Comparison of ENCODE assay signal across 22 cellular contexts in the genomic region with DNA sequence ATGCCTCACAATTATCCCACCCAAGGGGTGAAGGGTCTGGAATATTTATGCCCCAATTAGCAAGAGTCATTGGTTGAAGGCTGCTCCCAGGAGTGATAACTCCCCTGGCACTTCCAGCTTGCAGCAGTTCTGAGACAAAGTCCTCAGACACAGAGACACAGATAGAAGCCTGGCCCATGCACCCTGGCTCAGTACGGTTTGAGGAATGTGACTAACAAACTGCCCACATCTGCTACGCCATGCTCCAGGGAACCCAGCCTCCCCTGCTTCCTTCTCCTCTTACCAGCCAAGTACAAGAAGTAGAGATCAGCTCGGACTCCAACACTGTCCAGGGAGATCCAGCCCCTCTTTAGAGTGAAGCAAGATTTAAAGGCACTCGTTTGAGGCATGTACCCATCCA. TPM values are rescaled to one million over a fixed set of nuclear protein-coding genes. Genes with fewer than 3 reads are reported as not detected.
DNase-seq lines count a peak whose midpoint lies in the region; ATAC-seq and TF ChIP-seq lines count a peak whose summit lies in the region.
"Had no signal": no experiment of that assay in that cellular context is flagged by ENCODE, and none has a peak within 500 bp of the region (broad histone marks: within the 10 kb centered on the region; RNA-seq: fewer than 3 reads in every experiment).

No MANE protein-coding gene starts in this region.

- TF ChIP-seq CTCF in gastroesophageal sphincter (IDR thresholded peaks at IDR 0.05) (no peak), osteoblast (IDR thresholded peaks at IDR 0.05; ENCODE audit: extremely low read depth, low read depth, low read length) (no peak)

- no peaks in the 10 kb centered on the region for H3K36me3 Mint-ChIP-seq in activated T-cell treated with anti-CD3 and anti-CD28 coated beads, Interleukin-2, amount 50 U/mL, for 72 hours (ENCODE audit: insufficient read depth in 2 of 2)
- H3K36me3 Mint-ChIP-seq: activated naive CD4-positive, alpha-beta T cell treated with anti-CD3 and anti-CD28 coated beads, Interleukin-2, amount 10 ng/mL, durations not matched to agents 7 days and 5 days; CD4-positive, CD25-positive, alpha-beta regulatory T cell had no signal

- H3K27me3 Mint-ChIP-seq in activated T-cell treated with anti-CD3 and anti-CD28 coated beads, Interleukin-2, amount 50 U/mL, for 72 hours (ENCODE audit: low read depth) = peaks cover 5% of the 10 kb centered on the region

- peaks cover 0 to 33% (median 3%) of the 10 kb centered on the region in 3 donors for H3K4me1 ChIP-seq in gastroesophageal sphincter
- H3K4me1 ChIP-seq in osteoblast (ENCODE audit: insufficient read depth, low read length) = peaks cover 11% of the 10 kb centered on the region
- H3K4me1 ChIP-seq in effector memory CD4-positive, alpha-beta T cell (ENCODE audit: control insufficient read depth, insufficient read depth, low read length, poor library complexity, severe bottlenecking) = no peaks in the 10 kb centered on the region
- H3K4me1 ChIP-seq: left ventricle myocardium inferior had no signal

- ATAC-seq in gastroesophageal sphincter = peak; percentile 26
- no peak for ATAC-seq in activated T-cell treated with anti-CD3 and anti-CD28 coated beads, Interleukin-2, amount 50 U/mL, for 72 hours (replicated peaks in 1 of 2)
- no peak for ATAC-seq in GM18858 (IDR thresholded peaks at IDR 0.05; ENCODE audit: unreplicated experiment)

- H3K36me3 ChIP-seq in gastroesophageal sphincter (no peaks in the 10 kb centered on the region), osteoblast (ENCODE audit: insufficient read depth, low read length) (no peaks in the 10 kb centered on the region)
- H3K36me3 ChIP-seq in effector memory CD4-positive, alpha-beta T cell (ENCODE audit: control insufficient read depth, insufficient read depth, low read length) = no peaks in the 10 kb centered on the region
- H3K36me3 ChIP-seq: left ventricle myocardium inferior had no signal

- TF ChIP-seq EP300 in gastroesophageal sphincter (IDR thresholded peaks at IDR 0.05) = no peak

- peak overlapping the region; percentile 83 for H2AFZ ChIP-seq in osteoblast (ENCODE audit: low read length)

- H3K79me2 ChIP-seq in osteoblast (ENCODE audit: insufficient read depth, low read length) = no peaks in the 10 kb centered on the region

- H4K20me1 ChIP-seq in osteoblast (ENCODE audit: insufficient read depth, low read length) = no peaks in the 10 kb centered on the region

- no peak for TF ChIP-seq POLR2A in gastroesophageal sphincter (IDR thresholded peaks at IDR 0.05)

- H3K9me3 Mint-ChIP-seq in activated T-cell treated with anti-CD3 and anti-CD28 coated beads, Interleukin-2, amount 50 U/mL, for 72 hours = no peaks in the 10 kb centered on the region
- H3K9me3 Mint-ChIP-seq: activated naive CD4-positive, alpha-beta T cell treated with anti-CD3 and anti-CD28 coated beads, Interleukin-2, amount 10 ng/mL, durations not matched to agents 7 days and 5 days; CD4-positive, CD25-positive, alpha-beta regulatory T cell had no signal

- no peaks in the 10 kb centered on the region for H3K4me1 Mint-ChIP-seq in activated T-cell treated with anti-CD3 and anti-CD28 coated beads, Interleukin-2, amount 50 U/mL, for 72 hours (ENCODE audit: low read depth)
- H3K4me1 Mint-ChIP-seq: activated naive CD4-positive, alpha-beta T cell treated with anti-CD3 and anti-CD28 coated beads, Interleukin-2, amount 10 ng/mL, durations not matched to agents 7 days and 5 days had no signal

- WGBS in gastroesophageal sphincter (ENCODE audit: low coverage in 1 of 2), 2 donors = 40 to 80% methylated on average over 1 of the region's 4 CpGs

- H3K4me3 ChIP-seq in gastroesophageal sphincter = no peak overlapping the region
- no peak overlapping the region for H3K4me3 ChIP-seq in osteoblast (ENCODE audit: insufficient read depth, low read length)
- H3K4me3 ChIP-seq in effector memory CD4-positive, alpha-beta T cell (ENCODE audit: insufficient read depth, low read depth, low read length, poor library complexity, severe bottlenecking) = no peak overlapping the region
- H3K4me3 ChIP-seq: left ventricle myocardium inferior, skin epidermis, testis had no signal

- H3K4me2 ChIP-seq in osteoblast (ENCODE audit: insufficient read depth, low read length) = peak overlapping the region; percentile 4

- H3K9me3 ChIP-seq in gastroesophageal sphincter = no peaks in the 10 kb centered on the region
- no peaks in the 10 kb centered on the region for H3K9me3 ChIP-seq in osteoblast (ENCODE audit: low read depth, low read length)
- H3K9me3 ChIP-seq in effector memory CD4-positive, alpha-beta T cell (ENCODE audit: control insufficient read depth, low read length) = no peaks in the 10 kb centered on the region
- H3K9me3 ChIP-seq: left ventricle myocardium inferior, testis had no signal

- H3K27ac ChIP-seq in gastroesophageal sphincter (peak overlapping the region in 1 of 4 donors; percentile 13), osteoblast (ENCODE audit: low read depth, low read length) (no peak overlapping the region)
- H3K27ac ChIP-seq in effector memory CD4-positive, alpha-beta T cell (ENCODE audit: insufficient read depth, low read length, poor library complexity, severe bottlenecking) = no peak overlapping the region
- H3K27ac ChIP-seq: left ventricle myocardium inferior, RWPE1, testis had no signal

- no peak overlapping the region for H3K4me3 Mint-ChIP-seq in activated T-cell treated with anti-CD3 and anti-CD28 coated beads, Interleukin-2, amount 50 U/mL, for 72 hours
- H3K4me3 Mint-ChIP-seq: activated naive CD4-positive, alpha-beta T cell treated with anti-CD3 and anti-CD28 coated beads, Interleukin-2, amount 10 ng/mL, durations not matched to agents 7 days and 5 days; CD4-positive, CD25-positive, alpha-beta regulatory T cell had no signal

- H3K27me3 ChIP-seq in gastroesophageal sphincter = no peaks in the 10 kb centered on the region
- H3K27me3 ChIP-seq in osteoblast (ENCODE audit: insufficient read depth, low read length) = no peaks in the 10 kb centered on the region
- no peaks in the 10 kb centered on the region for H3K27me3 ChIP-seq in effector memory CD4-positive, alpha-beta T cell (replicated peaks; ENCODE audit: control insufficient read depth, insufficient read depth, low read length, poor library complexity, severe bottlenecking)
- H3K27me3 ChIP-seq: testis had no signal

- DNase-seq in AG08395 (ENCODE audit: low spot score) (peak; percentile 58), MV-4-11 (lab: John Stamatoyannopoulos, UW) (peak; percentile 20), osteoblast (ENCODE audit: insufficient read length, low spot score, missing footprints) (peak; percentile 37), cerebellar cortex (ENCODE audit: low spot score) (no peak)
- no peak for DNase-seq in effector memory CD4-positive, alpha-beta T cell
- DNase-seq in activated T-cell treated with anti-CD3 and anti-CD28 coated beads, Interleukin-2, amount 50 U/mL, for 72 hours = no peak
- DNase-seq: activated naive CD4-positive, alpha-beta T cell treated with anti-CD3 and anti-CD28 coated beads, Interleukin-2, amount 10 ng/mL, durations not matched to agents 7 days and 5 days; activated T-cell treated with anti-CD3 and anti-CD28 coated beads for 4 hours; DMS153; foreskin melanocyte; H7; left ventricle myocardium inferior; NCI-H1930; NCI-H446 treated with DMSO at 0.1 percent for 48 hours; stimulated activated CD4-positive, alpha-beta T cell treated with anti-CD3 and anti-CD28 coated beads, Interleukin-4, amount 100 ng/mL, for 4 hours; testis had no signal

- H3K27ac Mint-ChIP-seq in activated T-cell treated with anti-CD3 and anti-CD28 coated beads, Interleukin-2, amount 50 U/mL, for 72 hours = no peak overlapping the region
- H3K27ac Mint-ChIP-seq: activated naive CD4-positive, alpha-beta T cell treated with anti-CD3 and anti-CD28 coated beads, Interleukin-2, amount 10 ng/mL, durations not matched to agents 7 days and 5 days; CD4-positive, CD25-positive, alpha-beta regulatory T cell; progenitor cell of endocrine pancreas had no signal

RNA-seq across cellular contexts. Expression of a gene that starts 48.5 kb away (rescaled TPM):
- total RNA-seq in gastroesophageal sphincter = 10 to 100 TPM; 32.2 to 38.4 (median 36.0) TPM
- total RNA-seq in osteoblast = 8.5 and 13.0 TPM in 2 replicates
- total RNA-seq in activated T-cell treated with anti-CD3 and anti-CD28 coated beads, Interleukin-2, amount 50 U/mL, for 72 hours = 10 to 100 TPM; 29.6 to 43.5 TPM

Comparison
In these comparisons a context has a peak if more than half of its experiments do, and no peak if none do; other contexts are left out.
1. DNase-seq: peak in AG08395 (single experiment), MV-4-11 (single experiment) and osteoblast (single experiment); none in effector memory CD4-positive, alpha-beta T cell (0 of 3), cerebellar cortex (single experiment) and activated T-cell treated with anti-CD3 and anti-CD28 coated beads, Interleukin-2, amount 50 U/mL, for 72 hours (0 of 2).